Comparison of ENCODE assay signal across 15 cellular contexts in the genomic region with DNA sequence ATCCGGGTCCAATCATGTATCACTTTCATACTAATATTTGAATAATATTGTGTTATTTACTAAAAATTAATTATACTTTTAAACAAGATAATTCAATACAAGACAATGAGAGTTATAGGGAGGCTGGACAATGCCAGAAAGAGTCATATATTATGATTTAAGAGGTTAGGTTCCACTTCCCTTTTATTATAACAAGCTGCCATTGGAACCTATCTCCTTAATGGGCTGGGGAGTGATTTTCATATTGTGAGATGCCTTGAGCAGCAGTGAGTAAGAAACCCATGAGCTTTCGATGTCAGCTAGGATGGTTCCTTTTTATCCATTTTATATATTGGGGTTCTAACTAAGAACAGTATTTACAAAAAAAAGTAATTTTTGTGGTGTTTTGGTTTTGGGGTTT.
DNase-seq lines count a peak whose midpoint lies in the region; ATAC-seq, FAIRE-seq and TF ChIP-seq lines count a peak whose summit lies in the region.
"Had no signal": no experiment of that assay in that cellular context is flagged by ENCODE, and none has a peak within 500 bp of the region (broad histone marks: within the 10 kb centered on the region; RNA-seq: fewer than 3 reads in every experiment).

No MANE protein-coding gene starts in this region.

- no peaks in the 10 kb centered on the region for H3K4me1 Mint-ChIP-seq in memory B cell
- H3K4me1 Mint-ChIP-seq: B cell; CD4-positive, alpha-beta memory T cell; H9 had no signal

- peaks cover 10% of the 10 kb centered on the region for H3K36me3 Mint-ChIP-seq in memory B cell

- no peaks in the 10 kb centered on the region for H3K9me3 ChIP-seq in body of pancreas

- H3K27ac Mint-ChIP-seq in memory B cell: no peak overlapping the region
- H3K27ac Mint-ChIP-seq: B cell; CD4-positive, alpha-beta memory T cell; H9 had no signal

- peak; percentile 40 for FAIRE-seq in GM19239 (lab: Jason Lieb, UNC)
- FAIRE-seq: A204.1, HepG2 had no signal

- H3K27me3 Mint-ChIP-seq in memory B cell: no peaks in the 10 kb centered on the region
- H3K27me3 Mint-ChIP-seq: B cell; CD4-positive, alpha-beta memory T cell had no signal

- WGBS in body of pancreas, 2 donors: 96 to 97% methylated on average over 2 of the region's 2 CpGs

- H3K4me3 ChIP-seq in GM12865 (ENCODE audit: low read depth, low read length) (no peak overlapping the region), body of pancreas (no peak overlapping the region)

- intact Hi-C loops in body of pancreas (cut with DNase I): no loop called here

- TF ChIP-seq POLR2A in body of pancreas (IDR thresholded peaks at IDR 0.05): no peak

- H3K27me3 ChIP-seq in body of pancreas: no peaks in the 10 kb centered on the region

- no peaks in the 10 kb centered on the region for H3K9me3 Mint-ChIP-seq in memory B cell
- H3K9me3 Mint-ChIP-seq: CD4-positive, alpha-beta memory T cell; H9 had no signal

- H3K27ac ChIP-seq in body of pancreas: no peak overlapping the region

- ATAC-seq in memory B cell (ENCODE audit: low read depth) (peak; percentile 57), body of pancreas (no peak)
- ATAC-seq: HepG2 had no signal

- no peaks in the 10 kb centered on the region for H3K36me3 ChIP-seq in body of pancreas (replicated peaks in 1 of 2; ENCODE audit: insufficient read depth in 1 of 2, low read depth in 2 of 2)

- no peaks in the 10 kb centered on the region for H3K4me1 ChIP-seq in body of pancreas

- peak; percentile 5 for DNase-seq in GM12865 (ENCODE audit: low read depth)
- no peak for DNase-seq in GM19239 (ENCODE audit: insufficient read length, low spot score)
- peak; percentile 26 for DNase-seq in NAMALWA (ENCODE audit: low spot score)
- no peak for DNase-seq in memory B cell (ENCODE audit: low spot score in 2 of 2)
- DNase-seq in superior temporal gyrus (ENCODE audit: extremely low spot score): no peak
- no peak for DNase-seq in GF-D8 (lab: John Stamatoyannopoulos, UW)
- DNase-seq in body of pancreas: no peak
- DNase-seq: C1 segment of cervical spinal cord; CD4-positive, alpha-beta memory T cell; DMS79; GOT3; H9 had no signal

- no peak overlapping the region for H3K4me3 Mint-ChIP-seq in memory B cell
- H3K4me3 Mint-ChIP-seq: B cell; CD4-positive, alpha-beta memory T cell; H9 had no signal

- TF ChIP-seq CTCF in GM12865 (IDR thresholded peaks at IDR 0.05; ENCODE audit: insufficient read depth, low read depth, low read length, missing control alignments): no peak
- no peak for TF ChIP-seq CTCF in body of pancreas (IDR thresholded peaks at IDR 0.05)

Comparison
In these comparisons a context has a peak if more than half of its experiments do, and no peak if none do; other contexts are left out.
1. DNase-seq: peak in GM12865 (single experiment) and NAMALWA (single experiment); none in GM19239 (single experiment), memory B cell (0 of 2), superior temporal gyrus (single experiment), GF-D8 (single experiment) and body of pancreas (0 of 4).